In the genomic region with DNA sequence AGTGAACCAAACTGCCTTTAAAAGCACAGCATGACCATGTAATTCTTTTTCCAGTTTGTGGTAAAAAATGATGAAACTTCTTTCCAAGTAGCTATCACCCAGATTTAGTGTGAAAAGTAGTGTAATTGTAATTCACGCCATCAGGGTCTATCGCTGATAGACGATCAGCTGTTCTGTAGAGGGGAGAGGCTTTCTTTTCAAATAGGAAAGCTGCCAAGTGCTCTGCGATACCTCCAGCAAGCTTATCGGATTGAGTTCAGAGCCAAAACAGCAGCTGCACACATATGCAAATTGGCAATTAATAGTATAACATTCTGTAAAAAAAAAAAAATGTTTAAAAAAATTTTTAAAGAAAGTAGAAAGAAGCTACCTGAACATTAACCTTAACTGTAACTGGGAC, we compare ENCODE assay signal across 1 cellular context.
A peak's percentile ranks its signal among the peaks of the same experiment; 100 is the strongest.
TF ChIP-seq lines count a peak whose summit lies in the region.

No MANE protein-coding gene starts in this region.

TF ChIP-seq in H1, 55 proteins besides CTCF, POLR2A, EP300 and RAD21:
- 0 out of 4 replicates have a peak, but pooled peaks of 1 of the 2 experiments have one; percentile 34 for TF ChIP-seq SIN3A (conservative IDR thresholded peaks at IDR 0.05 in 1 of 2, IDR thresholded peaks at IDR 0.05 in 1 of 2; ENCODE audit: low read depth in 1 of 2, low read length in 2 of 2)
- TF ChIP-seq KDM4A (IDR thresholded peaks at IDR 0.05; ENCODE audit: low read depth, low read length, severe bottlenecking), result no peak
- TF ChIP-seq E2F6 (IDR thresholded peaks at IDR 0.05), result no peak
- TF ChIP-seq TBP (IDR thresholded peaks at IDR 0.05; ENCODE audit: low read depth, low read length), result no peak
- no peak for TF ChIP-seq SRF (IDR thresholded peaks at IDR 0.05; ENCODE audit: low read depth, low read length)
- TF ChIP-seq TAF1 (IDR thresholded peaks at IDR 0.05; ENCODE audit: low read depth, low read length), result no peak
